In the genomic region with DNA sequence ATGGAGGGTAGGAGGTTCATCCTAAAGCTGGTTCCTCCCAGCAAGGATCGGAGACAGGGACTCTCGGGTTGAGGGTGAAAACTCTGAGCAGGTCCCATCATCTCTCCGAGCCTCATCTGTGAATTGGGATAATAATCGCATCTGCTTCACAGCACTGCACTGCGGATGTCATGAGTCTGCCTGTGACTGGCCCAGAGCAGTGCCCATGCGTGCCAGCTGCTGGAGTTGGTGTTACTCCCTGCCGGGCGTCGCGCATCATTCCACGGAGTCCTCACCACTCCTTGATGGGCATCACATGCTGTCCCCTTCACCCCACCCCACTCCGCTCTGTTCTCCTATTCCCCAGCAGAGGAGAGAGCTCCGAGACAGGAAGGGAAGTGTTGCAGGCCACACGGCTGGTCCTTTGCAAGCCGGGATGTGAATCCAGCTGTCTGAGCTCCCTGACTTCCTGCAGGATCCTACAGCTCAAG, we compare ENCODE assay signal across 1 cellular context.
TF ChIP-seq lines count a peak whose summit lies in the region.

No MANE protein-coding gene starts in this region.

TF ChIP-seq in H1, 55 proteins besides CTCF, POLR2A, EP300 and RAD21:
- TF ChIP-seq GABPA (IDR thresholded peaks at IDR 0.05; ENCODE audit: borderline replicate concordance, insufficient read depth, low read length): no peak
- no peak for TF ChIP-seq RFX5 (IDR thresholded peaks at IDR 0.05; ENCODE audit: borderline replicate concordance, low read depth, low read length)
- no peak for TF ChIP-seq MAX (IDR thresholded peaks at IDR 0.05)
- TF ChIP-seq CBX8 (IDR thresholded peaks at IDR 0.05; ENCODE audit: borderline replicate concordance, low read depth, low read length): no peak
